1 cellular context compared by ENCODE assay signal in the genomic region with DNA sequence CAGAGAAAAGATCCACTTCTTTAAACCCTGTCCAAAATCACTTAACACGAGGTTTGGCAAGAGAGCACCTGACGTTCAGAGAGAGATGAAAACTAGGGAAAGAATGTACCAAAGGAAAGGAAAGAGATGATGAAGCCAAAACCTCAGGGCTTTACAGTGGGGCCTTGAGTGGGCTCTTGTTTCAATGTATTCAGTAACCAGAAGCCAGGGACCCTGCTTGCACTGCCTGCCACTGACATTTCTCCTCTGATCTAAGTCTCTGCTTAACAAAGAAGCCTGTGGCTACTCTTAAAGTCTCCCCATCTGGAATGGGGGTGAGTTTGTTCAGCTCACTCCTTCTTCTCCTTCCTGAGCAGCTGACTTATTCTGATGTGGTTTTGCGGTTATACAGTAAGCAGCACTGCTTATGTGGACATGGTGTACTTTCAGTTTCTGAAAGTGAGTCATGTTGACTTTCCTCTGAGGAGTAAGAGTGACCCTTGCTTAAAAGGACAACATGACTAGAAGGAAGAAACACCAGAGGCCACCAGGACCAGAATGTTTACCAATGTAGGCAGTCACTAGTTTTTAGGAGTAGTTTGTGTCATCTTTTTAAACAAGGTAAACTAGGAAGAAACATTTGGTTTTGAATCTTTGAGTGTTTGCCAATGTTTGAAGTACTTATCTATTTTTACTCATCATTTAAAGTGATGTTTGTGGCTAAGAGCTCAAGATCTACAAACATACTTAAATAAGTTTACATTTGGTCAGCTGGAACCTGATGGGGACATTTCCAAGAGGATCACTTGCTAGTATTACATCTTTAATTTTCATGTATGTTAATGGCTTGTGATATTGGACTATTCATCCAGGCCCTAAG.
TF ChIP-seq lines count a peak whose summit lies in the region.

No MANE protein-coding gene starts in this region.

TF ChIP-seq in K562, 482 proteins besides CTCF, POLR2A, EP300 and RAD21 (continued from another document and continues in another):
- TF ChIP-seq, protein P1, sequence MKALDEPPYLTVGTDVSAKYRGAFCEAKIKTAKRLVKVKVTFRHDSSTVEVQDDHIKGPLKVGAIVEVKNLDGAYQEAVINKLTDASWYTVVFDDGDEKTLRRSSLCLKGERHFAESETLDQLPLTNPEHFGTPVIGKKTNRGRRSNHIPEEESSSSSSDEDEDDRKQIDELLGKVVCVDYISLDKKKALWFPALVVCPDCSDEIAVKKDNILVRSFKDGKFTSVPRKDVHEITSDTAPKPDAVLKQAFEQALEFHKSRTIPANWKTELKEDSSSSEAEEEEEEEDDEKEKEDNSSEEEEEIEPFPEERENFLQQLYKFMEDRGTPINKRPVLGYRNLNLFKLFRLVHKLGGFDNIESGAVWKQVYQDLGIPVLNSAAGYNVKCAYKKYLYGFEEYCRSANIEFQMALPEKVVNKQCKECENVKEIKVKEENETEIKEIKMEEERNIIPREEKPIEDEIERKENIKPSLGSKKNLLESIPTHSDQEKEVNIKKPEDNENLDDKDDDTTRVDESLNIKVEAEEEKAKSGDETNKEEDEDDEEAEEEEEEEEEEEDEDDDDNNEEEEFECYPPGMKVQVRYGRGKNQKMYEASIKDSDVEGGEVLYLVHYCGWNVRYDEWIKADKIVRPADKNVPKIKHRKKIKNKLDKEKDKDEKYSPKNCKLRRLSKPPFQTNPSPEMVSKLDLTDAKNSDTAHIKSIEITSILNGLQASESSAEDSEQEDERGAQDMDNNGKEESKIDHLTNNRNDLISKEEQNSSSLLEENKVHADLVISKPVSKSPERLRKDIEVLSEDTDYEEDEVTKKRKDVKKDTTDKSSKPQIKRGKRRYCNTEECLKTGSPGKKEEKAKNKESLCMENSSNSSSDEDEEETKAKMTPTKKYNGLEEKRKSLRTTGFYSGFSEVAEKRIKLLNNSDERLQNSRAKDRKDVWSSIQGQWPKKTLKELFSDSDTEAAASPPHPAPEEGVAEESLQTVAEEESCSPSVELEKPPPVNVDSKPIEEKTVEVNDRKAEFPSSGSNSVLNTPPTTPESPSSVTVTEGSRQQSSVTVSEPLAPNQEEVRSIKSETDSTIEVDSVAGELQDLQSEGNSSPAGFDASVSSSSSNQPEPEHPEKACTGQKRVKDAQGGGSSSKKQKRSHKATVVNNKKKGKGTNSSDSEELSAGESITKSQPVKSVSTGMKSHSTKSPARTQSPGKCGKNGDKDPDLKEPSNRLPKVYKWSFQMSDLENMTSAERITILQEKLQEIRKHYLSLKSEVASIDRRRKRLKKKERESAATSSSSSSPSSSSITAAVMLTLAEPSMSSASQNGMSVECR (CRISPR knock-in tag; IDR thresholded peaks at IDR 0.05), result no peak
- TF ChIP-seq SMAD2 (IDR thresholded peaks at IDR 0.05; ENCODE audit: low read depth, low read length) (no peak), DMBX1 (CRISPR knock-in tag; IDR thresholded peaks at IDR 0.05; ENCODE audit: borderline replicate concordance) (no peak), MYBL2 (IDR thresholded peaks at IDR 0.05; ENCODE audit: low read depth) (no peak), MYBL2 (CRISPR knock-in tag; IDR thresholded peaks at IDR 0.05; ENCODE audit: borderline replicate concordance) (no peak), MBD2 (IDR thresholded peaks at IDR 0.05; ENCODE audit: borderline replicate concordance, low read depth) (no peak), ZNF780A (CRISPR knock-in tag; IDR thresholded peaks at IDR 0.05) (no peak), HDGF (IDR thresholded peaks at IDR 0.05) (no peak), HSF4 (CRISPR knock-in tag; IDR thresholded peaks at IDR 0.05; ENCODE audit: borderline replicate concordance) (no peak), PHF21A (IDR thresholded peaks at IDR 0.05; ENCODE audit: borderline replicate concordance, low read depth) (no peak), NCOA6 (IDR thresholded peaks at IDR 0.05) (no peak), ZNF239 (CRISPR knock-in tag; IDR thresholded peaks at IDR 0.05) (no peak), NFIC (IDR thresholded peaks at IDR 0.05) (no peak), EGR1 (conservative IDR thresholded peaks at IDR 0.05) (no peak), ZNF24 (IDR thresholded peaks at IDR 0.05) (no peak), SP1 (CRISPR knock-in tag; IDR thresholded peaks at IDR 0.05) (no peak), SNRNP70 (optimal IDR thresholded peaks at IDR 0.05; ENCODE audit: low read depth, low read length) (no peak), KLF13 (tag; IDR thresholded peaks at IDR 0.05; ENCODE audit: borderline replicate concordance, low read depth) (no peak)
- TF ChIP-seq, protein P2, sequence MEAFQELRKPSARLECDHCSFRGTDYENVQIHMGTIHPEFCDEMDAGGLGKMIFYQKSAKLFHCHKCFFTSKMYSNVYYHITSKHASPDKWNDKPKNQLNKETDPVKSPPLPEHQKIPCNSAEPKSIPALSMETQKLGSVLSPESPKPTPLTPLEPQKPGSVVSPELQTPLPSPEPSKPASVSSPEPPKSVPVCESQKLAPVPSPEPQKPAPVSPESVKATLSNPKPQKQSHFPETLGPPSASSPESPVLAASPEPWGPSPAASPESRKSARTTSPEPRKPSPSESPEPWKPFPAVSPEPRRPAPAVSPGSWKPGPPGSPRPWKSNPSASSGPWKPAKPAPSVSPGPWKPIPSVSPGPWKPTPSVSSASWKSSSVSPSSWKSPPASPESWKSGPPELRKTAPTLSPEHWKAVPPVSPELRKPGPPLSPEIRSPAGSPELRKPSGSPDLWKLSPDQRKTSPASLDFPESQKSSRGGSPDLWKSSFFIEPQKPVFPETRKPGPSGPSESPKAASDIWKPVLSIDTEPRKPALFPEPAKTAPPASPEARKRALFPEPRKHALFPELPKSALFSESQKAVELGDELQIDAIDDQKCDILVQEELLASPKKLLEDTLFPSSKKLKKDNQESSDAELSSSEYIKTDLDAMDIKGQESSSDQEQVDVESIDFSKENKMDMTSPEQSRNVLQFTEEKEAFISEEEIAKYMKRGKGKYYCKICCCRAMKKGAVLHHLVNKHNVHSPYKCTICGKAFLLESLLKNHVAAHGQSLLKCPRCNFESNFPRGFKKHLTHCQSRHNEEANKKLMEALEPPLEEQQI (IDR thresholded peaks at IDR 0.05), result no peak
- TF ChIP-seq, protein P3, sequence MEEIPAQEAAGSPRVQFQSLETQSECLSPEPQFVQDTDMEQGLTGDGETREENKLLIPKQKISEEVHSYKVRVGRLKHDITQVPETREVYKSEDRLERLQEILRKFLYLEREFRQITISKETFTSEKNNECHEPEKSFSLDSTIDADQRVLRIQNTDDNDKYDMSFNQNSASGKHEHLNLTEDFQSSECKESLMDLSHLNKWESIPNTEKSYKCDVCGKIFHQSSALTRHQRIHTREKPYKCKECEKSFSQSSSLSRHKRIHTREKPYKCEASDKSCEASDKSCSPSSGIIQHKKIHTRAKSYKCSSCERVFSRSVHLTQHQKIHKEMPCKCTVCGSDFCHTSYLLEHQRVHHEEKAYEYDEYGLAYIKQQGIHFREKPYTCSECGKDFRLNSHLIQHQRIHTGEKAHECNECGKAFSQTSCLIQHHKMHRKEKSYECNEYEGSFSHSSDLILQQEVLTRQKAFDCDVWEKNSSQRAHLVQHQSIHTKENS (CRISPR knock-in tag; IDR thresholded peaks at IDR 0.05), result no peak
- TF ChIP-seq, protein P4, sequence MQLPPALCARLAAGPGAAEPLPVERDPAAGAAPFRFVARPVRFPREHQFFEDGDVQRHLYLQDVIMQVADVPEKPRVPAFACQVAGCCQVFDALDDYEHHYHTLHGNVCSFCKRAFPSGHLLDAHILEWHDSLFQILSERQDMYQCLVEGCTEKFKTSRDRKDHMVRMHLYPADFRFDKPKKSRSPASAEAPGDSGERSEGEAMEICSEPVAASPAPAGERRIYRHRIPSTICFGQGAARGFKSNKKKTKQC (CRISPR knock-in tag; IDR thresholded peaks at IDR 0.05), result no peak
- TF ChIP-seq, protein P5, sequence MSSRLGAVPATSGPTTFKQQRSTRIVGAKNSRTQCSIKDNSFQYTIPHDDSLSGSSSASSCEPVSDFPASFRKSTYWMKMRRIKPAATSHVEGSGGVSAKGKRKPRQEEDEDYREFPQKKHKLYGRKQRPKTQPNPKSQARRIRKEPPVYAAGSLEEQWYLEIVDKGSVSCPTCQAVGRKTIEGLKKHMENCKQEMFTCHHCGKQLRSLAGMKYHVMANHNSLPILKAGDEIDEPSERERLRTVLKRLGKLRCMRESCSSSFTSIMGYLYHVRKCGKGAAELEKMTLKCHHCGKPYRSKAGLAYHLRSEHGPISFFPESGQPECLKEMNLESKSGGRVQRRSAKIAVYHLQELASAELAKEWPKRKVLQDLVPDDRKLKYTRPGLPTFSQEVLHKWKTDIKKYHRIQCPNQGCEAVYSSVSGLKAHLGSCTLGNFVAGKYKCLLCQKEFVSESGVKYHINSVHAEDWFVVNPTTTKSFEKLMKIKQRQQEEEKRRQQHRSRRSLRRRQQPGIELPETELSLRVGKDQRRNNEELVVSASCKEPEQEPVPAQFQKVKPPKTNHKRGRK (tag; IDR thresholded peaks at IDR 0.05), result no peak
- TF ChIP-seq, protein P6, sequence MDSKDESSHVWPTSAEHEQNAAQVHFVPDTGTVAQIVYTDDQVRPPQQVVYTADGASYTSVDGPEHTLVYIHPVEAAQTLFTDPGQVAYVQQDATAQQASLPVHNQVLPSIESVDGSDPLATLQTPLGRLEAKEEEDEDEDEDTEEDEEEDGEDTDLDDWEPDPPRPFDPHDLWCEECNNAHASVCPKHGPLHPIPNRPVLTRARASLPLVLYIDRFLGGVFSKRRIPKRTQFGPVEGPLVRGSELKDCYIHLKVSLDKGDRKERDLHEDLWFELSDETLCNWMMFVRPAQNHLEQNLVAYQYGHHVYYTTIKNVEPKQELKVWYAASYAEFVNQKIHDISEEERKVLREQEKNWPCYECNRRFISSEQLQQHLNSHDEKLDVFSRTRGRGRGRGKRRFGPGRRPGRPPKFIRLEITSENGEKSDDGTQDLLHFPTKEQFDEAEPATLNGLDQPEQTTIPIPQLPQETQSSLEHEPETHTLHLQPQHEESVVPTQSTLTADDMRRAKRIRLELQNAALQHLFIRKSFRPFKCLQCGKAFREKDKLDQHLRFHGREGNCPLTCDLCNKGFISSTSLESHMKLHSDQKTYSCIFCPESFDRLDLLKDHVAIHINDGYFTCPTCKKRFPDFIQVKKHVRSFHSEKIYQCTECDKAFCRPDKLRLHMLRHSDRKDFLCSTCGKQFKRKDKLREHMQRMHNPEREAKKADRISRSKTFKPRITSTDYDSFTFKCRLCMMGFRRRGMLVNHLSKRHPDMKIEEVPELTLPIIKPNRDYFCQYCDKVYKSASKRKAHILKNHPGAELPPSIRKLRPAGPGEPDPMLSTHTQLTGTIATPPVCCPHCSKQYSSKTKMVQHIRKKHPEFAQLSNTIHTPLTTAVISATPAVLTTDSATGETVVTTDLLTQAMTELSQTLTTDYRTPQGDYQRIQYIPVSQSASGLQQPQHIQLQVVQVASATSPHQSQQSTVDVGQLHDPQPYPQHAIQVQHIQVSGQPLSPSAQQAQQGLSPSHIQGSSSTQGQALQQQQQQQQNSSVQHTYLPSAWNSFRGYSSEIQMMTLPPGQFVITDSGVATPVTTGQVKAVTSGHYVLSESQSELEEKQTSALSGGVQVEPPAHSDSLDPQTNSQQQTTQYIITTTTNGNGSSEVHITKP (IDR thresholded peaks at IDR 0.05; ENCODE audit: partially characterized antibody), result no peak
- TF ChIP-seq, protein P7, sequence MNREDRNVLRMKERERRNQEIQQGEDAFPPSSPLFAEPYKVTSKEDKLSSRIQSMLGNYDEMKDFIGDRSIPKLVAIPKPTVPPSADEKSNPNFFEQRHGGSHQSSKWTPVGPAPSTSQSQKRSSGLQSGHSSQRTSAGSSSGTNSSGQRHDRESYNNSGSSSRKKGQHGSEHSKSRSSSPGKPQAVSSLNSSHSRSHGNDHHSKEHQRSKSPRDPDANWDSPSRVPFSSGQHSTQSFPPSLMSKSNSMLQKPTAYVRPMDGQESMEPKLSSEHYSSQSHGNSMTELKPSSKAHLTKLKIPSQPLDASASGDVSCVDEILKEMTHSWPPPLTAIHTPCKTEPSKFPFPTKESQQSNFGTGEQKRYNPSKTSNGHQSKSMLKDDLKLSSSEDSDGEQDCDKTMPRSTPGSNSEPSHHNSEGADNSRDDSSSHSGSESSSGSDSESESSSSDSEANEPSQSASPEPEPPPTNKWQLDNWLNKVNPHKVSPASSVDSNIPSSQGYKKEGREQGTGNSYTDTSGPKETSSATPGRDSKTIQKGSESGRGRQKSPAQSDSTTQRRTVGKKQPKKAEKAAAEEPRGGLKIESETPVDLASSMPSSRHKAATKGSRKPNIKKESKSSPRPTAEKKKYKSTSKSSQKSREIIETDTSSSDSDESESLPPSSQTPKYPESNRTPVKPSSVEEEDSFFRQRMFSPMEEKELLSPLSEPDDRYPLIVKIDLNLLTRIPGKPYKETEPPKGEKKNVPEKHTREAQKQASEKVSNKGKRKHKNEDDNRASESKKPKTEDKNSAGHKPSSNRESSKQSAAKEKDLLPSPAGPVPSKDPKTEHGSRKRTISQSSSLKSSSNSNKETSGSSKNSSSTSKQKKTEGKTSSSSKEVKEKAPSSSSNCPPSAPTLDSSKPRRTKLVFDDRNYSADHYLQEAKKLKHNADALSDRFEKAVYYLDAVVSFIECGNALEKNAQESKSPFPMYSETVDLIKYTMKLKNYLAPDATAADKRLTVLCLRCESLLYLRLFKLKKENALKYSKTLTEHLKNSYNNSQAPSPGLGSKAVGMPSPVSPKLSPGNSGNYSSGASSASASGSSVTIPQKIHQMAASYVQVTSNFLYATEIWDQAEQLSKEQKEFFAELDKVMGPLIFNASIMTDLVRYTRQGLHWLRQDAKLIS (CRISPR knock-in tag; IDR thresholded peaks at IDR 0.05), result no peak
- TF ChIP-seq, protein P8, sequence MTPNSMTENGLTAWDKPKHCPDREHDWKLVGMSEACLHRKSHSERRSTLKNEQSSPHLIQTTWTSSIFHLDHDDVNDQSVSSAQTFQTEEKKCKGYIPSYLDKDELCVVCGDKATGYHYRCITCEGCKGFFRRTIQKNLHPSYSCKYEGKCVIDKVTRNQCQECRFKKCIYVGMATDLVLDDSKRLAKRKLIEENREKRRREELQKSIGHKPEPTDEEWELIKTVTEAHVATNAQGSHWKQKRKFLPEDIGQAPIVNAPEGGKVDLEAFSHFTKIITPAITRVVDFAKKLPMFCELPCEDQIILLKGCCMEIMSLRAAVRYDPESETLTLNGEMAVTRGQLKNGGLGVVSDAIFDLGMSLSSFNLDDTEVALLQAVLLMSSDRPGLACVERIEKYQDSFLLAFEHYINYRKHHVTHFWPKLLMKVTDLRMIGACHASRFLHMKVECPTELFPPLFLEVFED (CRISPR knock-in tag; conservative IDR thresholded peaks at IDR 0.05), result no peak
- TF ChIP-seq, protein P9, sequence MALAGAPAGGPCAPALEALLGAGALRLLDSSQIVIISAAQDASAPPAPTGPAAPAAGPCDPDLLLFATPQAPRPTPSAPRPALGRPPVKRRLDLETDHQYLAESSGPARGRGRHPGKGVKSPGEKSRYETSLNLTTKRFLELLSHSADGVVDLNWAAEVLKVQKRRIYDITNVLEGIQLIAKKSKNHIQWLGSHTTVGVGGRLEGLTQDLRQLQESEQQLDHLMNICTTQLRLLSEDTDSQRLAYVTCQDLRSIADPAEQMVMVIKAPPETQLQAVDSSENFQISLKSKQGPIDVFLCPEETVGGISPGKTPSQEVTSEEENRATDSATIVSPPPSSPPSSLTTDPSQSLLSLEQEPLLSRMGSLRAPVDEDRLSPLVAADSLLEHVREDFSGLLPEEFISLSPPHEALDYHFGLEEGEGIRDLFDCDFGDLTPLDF (CRISPR knock-in tag; IDR thresholded peaks at IDR 0.05), result no peak
